Comparison of ENCODE assay signal across 8 cellular contexts in genomic region chr7:77989981-77990566, GRCh38.
DNase-seq lines count a peak whose midpoint lies in the region; ATAC-seq and TF ChIP-seq lines count a peak whose summit lies in the region.

No MANE protein-coding gene starts in this region.

- peak overlapping the region; percentile 58; the same call in 1 of the 2 replicates for H2AFZ ChIP-seq in PC-9

- H3K9me3 ChIP-seq in PC-9 (ENCODE audit: insufficient read depth, low read depth), result no peaks in the 10 kb centered on the region

- no peak for ATAC-seq in GM21825 (IDR thresholded peaks at IDR 0.05; ENCODE audit: unreplicated experiment)

- H3K27me3 Mint-ChIP-seq in CD14-positive monocyte (ENCODE audit: low read depth in 3 of 3), result peaks cover 0 to 2% (median 1%) of the 10 kb centered on the region in 3 donors

- H3K27ac ChIP-seq in PC-9 (0 out of 2 replicates have a peak overlapping the region, but pooled peaks have one; percentile 32), RWPE1 (no peak overlapping the region)

- DNase-seq in CD14-positive monocyte (ENCODE audit: low spot score) (peak; percentile 49), PC-9 (peak; percentile 72 to 81), foreskin melanocyte (peak; percentile 57), midbrain (lab: John Stamatoyannopoulos, UW) (no peak), RWPE1 (ENCODE audit: low spot score) (no peak), NCI-H2029 (lab: John Stamatoyannopoulos, UW) (no peak)

- CTCF ChIA-PET in PC-9 (lab: Charles Lee), result no interaction called here
- CTCF ChIA-PET in RWPE1 (lab: Yijun Ruan, JAX), result interaction anchor here (0.6 kb wide), 1 partner anchor 28 kb away, joined by 3 read pairs; no protein-coding TSS in a partner anchor

- H3K9me3 Mint-ChIP-seq in CD14-positive monocyte, result peaks cover 0 to 8% (median 4%) of the 10 kb centered on the region in 7 donors

- no peaks in the 10 kb centered on the region for H3K27me3 ChIP-seq in PC-9 (ENCODE audit: insufficient read depth, low read depth)

- BruUV-seq in PC-9 (replicated peaks; lab: Mats Ljungman, UMichigan), result no TSS peak

- no peaks in the 10 kb centered on the region for H3K9me2 ChIP-seq in PC-9 (ENCODE audit: insufficient read depth)

- H3K79me2 ChIP-seq in PC-9 (ENCODE audit: low read depth), result no peaks in the 10 kb centered on the region

- H3K27ac Mint-ChIP-seq in CD14-positive monocyte, result peak overlapping the region in 3 of 7 donors; percentile 60 to 68 (median 64)

- peaks cover 11% of the 10 kb centered on the region; the same call in 1 of the 2 replicates for H3K4me1 ChIP-seq in PC-9 (replicated peaks; ENCODE audit: insufficient read depth)

- H3K4me3 Mint-ChIP-seq in CD14-positive monocyte, result no peak overlapping the region

- intact Hi-C loops in CD14-positive monocyte (cut with micrococcal nuclease), result no loop called here
- intact Hi-C loops in PC-9 (cut with micrococcal nuclease; ENCODE audit: unreplicated experiment), result loop anchor here (2.0 kb wide), 2 partner anchors 31 to 191 kb away; partner anchors contain the start of genes PHTF2 and TMEM60

- H3F3A ChIP-seq in PC-9 (ENCODE audit: insufficient read depth, low read depth), result no peaks in the 10 kb centered on the region

- H3K4me1 Mint-ChIP-seq in CD14-positive monocyte, result peaks cover 10% of the 10 kb centered on the region

- no peaks in the 10 kb centered on the region for H3K36me3 Mint-ChIP-seq in CD14-positive monocyte

- no peaks in the 10 kb centered on the region for H4K20me1 ChIP-seq in PC-9 (ENCODE audit: insufficient read depth)

- POLR2A ChIA-PET in PC-9 (lab: Charles Lee; ENCODE audit: unreplicated experiment), result interaction anchor here (0.6 kb wide), 1 partner anchor 29 kb away, joined by 5 read pairs; no protein-coding TSS in a partner anchor
- POLR2A ChIA-PET in RWPE1 (lab: Yijun Ruan, JAX; ENCODE audit: low non-redundant PET), result no interaction called here

- H3K36me3 ChIP-seq in PC-9 (ENCODE audit: low read depth), result no peaks in the 10 kb centered on the region

- no peak for TF ChIP-seq CTCF in CD14-positive monocyte (IDR thresholded peaks at IDR 0.05)
- peak; percentile 51; the same call in 2 of the 3 replicates for TF ChIP-seq CTCF in GM12872 (IDR thresholded peaks at IDR 0.05; ENCODE audit: insufficient read depth, low read depth, low read length)
- no peak for TF ChIP-seq CTCF in PC-9 (conservative IDR thresholded peaks at IDR 0.05)
- no peak for TF ChIP-seq CTCF in RWPE1 (conservative IDR thresholded peaks at IDR 0.05; ENCODE audit: low read depth)

- peak overlapping the region; percentile 22; the same call in 1 of the 2 replicates for H3K4me2 ChIP-seq in PC-9

- H3K4me3 ChIP-seq in PC-9, result no peak overlapping the region

Comparison
In these comparisons a context has a peak if more than half of its experiments do, and no peak if none do; other contexts are left out.
1. DNase-seq: peak in CD14-positive monocyte (single experiment), PC-9 (2 of 2) and foreskin melanocyte (single experiment); none in midbrain (single experiment), RWPE1 (single experiment) and NCI-H2029 (single experiment).